In the genomic region with DNA sequence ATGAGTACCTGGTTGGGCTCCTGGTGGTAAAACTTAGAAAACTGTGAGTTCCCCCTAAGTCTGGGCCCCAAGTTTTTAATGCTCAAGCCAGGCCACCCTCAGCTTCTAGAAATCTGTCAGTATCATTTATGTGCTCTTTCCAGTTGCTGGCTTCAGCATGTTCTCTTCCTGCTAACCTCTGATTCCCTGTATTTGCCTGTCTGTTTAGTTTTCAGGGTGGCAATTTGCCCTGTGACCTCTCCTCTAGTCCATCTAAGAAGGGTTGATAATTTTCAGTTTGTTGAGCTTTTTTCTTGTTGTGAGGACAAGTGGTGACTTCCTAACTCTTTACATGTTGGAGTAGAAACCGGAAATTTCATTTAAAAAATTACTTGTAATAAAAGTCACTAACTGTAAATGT, we compare ENCODE assay signal across 29 cellular contexts.
"Had no signal": no experiment of that assay in that cellular context is flagged by ENCODE, and none has a peak within 500 bp of the region (broad histone marks: within the 10 kb centered on the region; RNA-seq: fewer than 3 reads in every experiment).

No MANE protein-coding gene starts in this region.

- H3K9me3 Mint-ChIP-seq: memory B cell; naive thymus-derived CD4-positive, alpha-beta T cell; natural killer cell treated with Interleukin-12 subunit alpha and Interleukin-12 subunit beta and Interleukin-15 and Interleukin-18, amount 100 ng/mL, for 72 hours; neural progenitor cell; stimulated activated effector memory CD8-positive, alpha-beta T cell treated with anti-CD3 and anti-CD28 coated beads, Interleukin-12 subunit alpha, Interleukin-12 subunit beta, amount 100 ng/mL, for 72 hours; stimulated activated naive CD8-positive, alpha-beta T cell treated with anti-CD3 and anti-CD28 coated beads, Interleukin-15, Interleukin-2, amounts not matched to agents 100 ng/mL and 50 ng/mL, for 24 hours had no signal

- H2AFZ ChIP-seq: neural progenitor cell had no signal

- H3K36me3 Mint-ChIP-seq: memory B cell; naive thymus-derived CD4-positive, alpha-beta T cell; natural killer cell treated with Interleukin-12 subunit alpha and Interleukin-12 subunit beta and Interleukin-15 and Interleukin-18, amount 100 ng/mL, for 72 hours; neural progenitor cell; stimulated activated effector memory CD8-positive, alpha-beta T cell treated with anti-CD3 and anti-CD28 coated beads, Interleukin-12 subunit alpha, Interleukin-12 subunit beta, amount 100 ng/mL, for 72 hours had no signal

- DNase-seq: heart left ventricle; kidney glomerular epithelial cell; left cardiac atrium; left lung; midbrain; mucosa of descending colon; naive thymus-derived CD4-positive, alpha-beta T cell; occipital lobe; ovary; retina; right cardiac atrium; sigmoid colon; small intestine; spleen; stimulated activated CD4-positive, alpha-beta T cell treated with anti-CD3 and anti-CD28 coated beads, Interleukin-4, amount 100 ng/mL, for 24 hours; stimulated activated naive CD4-positive, alpha-beta T cell; tibial artery; trophoblast cell; upper lobe of right lung had no signal

- H3K4me3 Mint-ChIP-seq: memory B cell; naive thymus-derived CD4-positive, alpha-beta T cell; natural killer cell treated with Interleukin-12 subunit alpha and Interleukin-12 subunit beta and Interleukin-15 and Interleukin-18, amount 100 ng/mL, for 72 hours; neural progenitor cell; stimulated activated effector memory CD8-positive, alpha-beta T cell treated with anti-CD3 and anti-CD28 coated beads, Interleukin-12 subunit alpha, Interleukin-12 subunit beta, amount 100 ng/mL, for 72 hours; stimulated activated naive CD8-positive, alpha-beta T cell treated with anti-CD3 and anti-CD28 coated beads, Interleukin-15, Interleukin-2, amounts not matched to agents 100 ng/mL and 50 ng/mL, for 24 hours had no signal

- ATAC-seq: heart left ventricle; left cardiac atrium; left lung; mucosa of descending colon; naive thymus-derived CD4-positive, alpha-beta T cell; natural killer cell treated with Interleukin-12 subunit alpha and Interleukin-12 subunit beta and Interleukin-15 and Interleukin-18, amount 100 ng/mL, for 72 hours; right cardiac atrium; stimulated activated effector memory CD8-positive, alpha-beta T cell treated with anti-CD3 and anti-CD28 coated beads, Interleukin-12 subunit alpha, Interleukin-12 subunit beta, amount 100 ng/mL, for 72 hours; upper lobe of right lung had no signal

- H3K9me3 ChIP-seq: heart left ventricle, left lung, mucosa of descending colon, neutrophil, ovary, prostate gland, spleen, suprapubic skin, thoracic aorta, tibial artery, upper lobe of right lung had no signal

- H3K4me1 ChIP-seq: heart left ventricle, left lung, prostate gland, sigmoid colon, suprapubic skin, tibial artery, upper lobe of right lung had no signal

- H3K4me2 ChIP-seq: neural progenitor cell had no signal

- H3K27me3 ChIP-seq: left lung, ovary, suprapubic skin, upper lobe of right lung had no signal

- H3K27ac Mint-ChIP-seq: memory B cell; naive thymus-derived CD4-positive, alpha-beta T cell; natural killer cell treated with Interleukin-12 subunit alpha and Interleukin-12 subunit beta and Interleukin-15 and Interleukin-18, amount 100 ng/mL, for 72 hours; neural progenitor cell; stimulated activated effector memory CD8-positive, alpha-beta T cell treated with anti-CD3 and anti-CD28 coated beads, Interleukin-12 subunit alpha, Interleukin-12 subunit beta, amount 100 ng/mL, for 72 hours; stimulated activated naive CD8-positive, alpha-beta T cell treated with anti-CD3 and anti-CD28 coated beads, Interleukin-15, Interleukin-2, amounts not matched to agents 100 ng/mL and 50 ng/mL, for 24 hours had no signal

- H3K27ac ChIP-seq: heart left ventricle, left lung, neural progenitor cell, neutrophil, ovary, prostate gland, sigmoid colon, suprapubic skin, thoracic aorta, tibial artery, upper lobe of right lung had no signal

- H3K4me1 Mint-ChIP-seq: memory B cell had no signal

- H3K4me3 ChIP-seq: heart left ventricle, left lung, lung, mucosa of descending colon, neural progenitor cell, ovary, prostate gland, sigmoid colon, spleen, suprapubic skin, thoracic aorta, tibial artery, upper lobe of right lung had no signal

- H3K36me3 ChIP-seq: heart left ventricle, left lung, neural progenitor cell, neutrophil, ovary, prostate gland, sigmoid colon, spleen, suprapubic skin, thoracic aorta, tibial artery, upper lobe of right lung had no signal
